ENCODE assay signal across 1 cellular context in genomic region chr10:60122190-60122589, GRCh38.
TF ChIP-seq lines count a peak whose summit lies in the region.

No MANE protein-coding gene starts in this region.

TF ChIP-seq in IMR-90, 13 proteins besides CTCF, POLR2A, EP300 and RAD21 (continued from another document):
- TF ChIP-seq CHD1 (IDR thresholded peaks at IDR 0.05; ENCODE audit: low read depth, low read length) (no peak), FOS (IDR thresholded peaks at IDR 0.05; ENCODE audit: low read depth, low read length) (no peak), SMC3 (IDR thresholded peaks at IDR 0.05; ENCODE audit: low read depth, low read length) (no peak), NFE2L2 (IDR thresholded peaks at IDR 0.05; ENCODE audit: low read depth, low read length) (no peak), RFX5 (IDR thresholded peaks at IDR 0.05; ENCODE audit: low read depth, low read length) (no peak), MXI1 (IDR thresholded peaks at IDR 0.05; ENCODE audit: borderline replicate concordance, low read depth, low read length) (no peak)
- TF ChIP-seq, protein P1, sequence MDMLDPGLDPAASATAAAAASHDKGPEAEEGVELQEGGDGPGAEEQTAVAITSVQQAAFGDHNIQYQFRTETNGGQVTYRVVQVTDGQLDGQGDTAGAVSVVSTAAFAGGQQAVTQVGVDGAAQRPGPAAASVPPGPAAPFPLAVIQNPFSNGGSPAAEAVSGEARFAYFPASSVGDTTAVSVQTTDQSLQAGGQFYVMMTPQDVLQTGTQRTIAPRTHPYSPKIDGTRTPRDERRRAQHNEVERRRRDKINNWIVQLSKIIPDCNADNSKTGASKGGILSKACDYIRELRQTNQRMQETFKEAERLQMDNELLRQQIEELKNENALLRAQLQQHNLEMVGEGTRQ (IDR thresholded peaks at IDR 0.05; ENCODE audit: low read depth, low read length) = no peak
